Comparison of ENCODE assay signal across 22 cellular contexts in genomic region chr2:220002699-220003098, GRCh38.
"Had no signal": no experiment of that assay in that cellular context is flagged by ENCODE, and none has a peak within 500 bp of the region (broad histone marks: within the 10 kb centered on the region; RNA-seq: fewer than 3 reads in every experiment).

No MANE protein-coding gene starts in this region.

- H3K27me3 Mint-ChIP-seq: dendritic cell treated with granulocyte-macrophage colony-stimulating factor and Interleukin-4, amounts not matched to agents 40 ng/mL and 50 ng/mL, for 4 days; effector memory CD8-positive, alpha-beta T cell; naive B cell; stimulated activated naive B cell treated with anti-CD40 and anti-IgM and Interleukin-4, amounts not matched to agents 10 μg/mL and 1 μg/mL and 100 μg/mL, for 72 hours; stimulated activated naive CD8-positive, alpha-beta T cell treated with anti-CD3 and anti-CD28 coated beads, Interleukin-15, amount 100 ng/mL, for 72 hours had no signal

- H3K4me1 Mint-ChIP-seq: naive B cell; stimulated activated naive B cell treated with anti-CD40 and anti-IgM and Interleukin-4, amounts not matched to agents 10 μg/mL and 1 μg/mL and 100 μg/mL, for 72 hours; stimulated activated naive CD8-positive, alpha-beta T cell treated with anti-CD3 and anti-CD28 coated beads, Interleukin-15, amount 100 ng/mL, for 72 hours had no signal

- H3K27ac ChIP-seq: epithelial cell of prostate, esophagus muscularis mucosa, gastrocnemius medialis, heart right ventricle, testis, transverse colon had no signal

- H3K4me3 Mint-ChIP-seq: dendritic cell treated with granulocyte-macrophage colony-stimulating factor and Interleukin-4, amounts not matched to agents 40 ng/mL and 50 ng/mL, for 4 days; effector memory CD8-positive, alpha-beta T cell; naive B cell; nephron progenitor cell; stimulated activated naive B cell treated with anti-CD40 and anti-IgM and Interleukin-4, amounts not matched to agents 10 μg/mL and 1 μg/mL and 100 μg/mL, for 72 hours; stimulated activated naive CD8-positive, alpha-beta T cell treated with anti-CD3 and anti-CD28 coated beads, Interleukin-15, amount 100 ng/mL, for 72 hours had no signal

- H3K9me3 ChIP-seq: esophagus muscularis mucosa, gastrocnemius medialis, testis, transverse colon had no signal

- DNase-seq: effector memory CD8-positive, alpha-beta T cell; gastrocnemius medialis; heart right ventricle; hypothalamus; islet precursor cell; left cardiac atrium; left ventricle myocardium superior; mesenchymal stem cell; naive B cell; nephron progenitor cell; posterior cingulate gyrus; stimulated activated CD4-positive, alpha-beta T cell treated with anti-CD3 and anti-CD28 coated beads, Interleukin-2, amount 100 ng/mL, for 24 hours; stimulated activated CD4-positive, alpha-beta T cell treated with anti-CD3 and anti-CD28 coated beads, Interleukin-4, amount 100 ng/mL, for 4 hours; stimulated activated naive B cell treated with anti-CD40 and anti-IgM and Interleukin-4, amounts not matched to agents 10 μg/mL and 1 μg/mL and 100 μg/mL, for 72 hours; stimulated activated naive CD8-positive, alpha-beta T cell treated with anti-CD3 and anti-CD28 coated beads, Interleukin-15, amount 100 ng/mL, for 72 hours; testis; transverse colon had no signal

- H3K4me3 ChIP-seq: esophagus muscularis mucosa, gastrocnemius medialis, heart right ventricle, lung, testis, transverse colon had no signal

- H3K27me3 ChIP-seq: esophagus muscularis mucosa, gastrocnemius medialis, heart right ventricle, testis, transverse colon had no signal

- H3K4me1 ChIP-seq: esophagus muscularis mucosa, gastrocnemius medialis, transverse colon had no signal

- H3K36me3 ChIP-seq: esophagus muscularis mucosa, gastrocnemius medialis, heart right ventricle, transverse colon had no signal

- H3K36me3 Mint-ChIP-seq: naive B cell; stimulated activated naive B cell treated with anti-CD40 and anti-IgM and Interleukin-4, amounts not matched to agents 10 μg/mL and 1 μg/mL and 100 μg/mL, for 72 hours had no signal

- H3K9me3 Mint-ChIP-seq: dendritic cell treated with granulocyte-macrophage colony-stimulating factor and Interleukin-4, amounts not matched to agents 40 ng/mL and 50 ng/mL, for 4 days; nephron progenitor cell; stimulated activated naive CD8-positive, alpha-beta T cell treated with anti-CD3 and anti-CD28 coated beads, Interleukin-15, amount 100 ng/mL, for 72 hours had no signal

- H3K27ac Mint-ChIP-seq: dendritic cell treated with granulocyte-macrophage colony-stimulating factor and Interleukin-4, amounts not matched to agents 40 ng/mL and 50 ng/mL, for 4 days; effector memory CD8-positive, alpha-beta T cell; naive B cell; nephron progenitor cell; stimulated activated naive B cell treated with anti-CD40 and anti-IgM and Interleukin-4, amounts not matched to agents 10 μg/mL and 1 μg/mL and 100 μg/mL, for 72 hours; stimulated activated naive CD8-positive, alpha-beta T cell treated with anti-CD3 and anti-CD28 coated beads, Interleukin-15, amount 100 ng/mL, for 72 hours had no signal

- ATAC-seq: effector memory CD8-positive, alpha-beta T cell; gastrocnemius medialis; heart right ventricle; left cardiac atrium; left ventricle myocardium superior; sciatic nerve; stimulated activated naive B cell treated with anti-CD40 and anti-IgM and Interleukin-4, amounts not matched to agents 10 μg/mL and 1 μg/mL and 100 μg/mL, for 72 hours; stimulated activated naive CD8-positive, alpha-beta T cell treated with anti-CD3 and anti-CD28 coated beads, Interleukin-15, amount 100 ng/mL, for 72 hours had no signal
